In the genomic region with DNA sequence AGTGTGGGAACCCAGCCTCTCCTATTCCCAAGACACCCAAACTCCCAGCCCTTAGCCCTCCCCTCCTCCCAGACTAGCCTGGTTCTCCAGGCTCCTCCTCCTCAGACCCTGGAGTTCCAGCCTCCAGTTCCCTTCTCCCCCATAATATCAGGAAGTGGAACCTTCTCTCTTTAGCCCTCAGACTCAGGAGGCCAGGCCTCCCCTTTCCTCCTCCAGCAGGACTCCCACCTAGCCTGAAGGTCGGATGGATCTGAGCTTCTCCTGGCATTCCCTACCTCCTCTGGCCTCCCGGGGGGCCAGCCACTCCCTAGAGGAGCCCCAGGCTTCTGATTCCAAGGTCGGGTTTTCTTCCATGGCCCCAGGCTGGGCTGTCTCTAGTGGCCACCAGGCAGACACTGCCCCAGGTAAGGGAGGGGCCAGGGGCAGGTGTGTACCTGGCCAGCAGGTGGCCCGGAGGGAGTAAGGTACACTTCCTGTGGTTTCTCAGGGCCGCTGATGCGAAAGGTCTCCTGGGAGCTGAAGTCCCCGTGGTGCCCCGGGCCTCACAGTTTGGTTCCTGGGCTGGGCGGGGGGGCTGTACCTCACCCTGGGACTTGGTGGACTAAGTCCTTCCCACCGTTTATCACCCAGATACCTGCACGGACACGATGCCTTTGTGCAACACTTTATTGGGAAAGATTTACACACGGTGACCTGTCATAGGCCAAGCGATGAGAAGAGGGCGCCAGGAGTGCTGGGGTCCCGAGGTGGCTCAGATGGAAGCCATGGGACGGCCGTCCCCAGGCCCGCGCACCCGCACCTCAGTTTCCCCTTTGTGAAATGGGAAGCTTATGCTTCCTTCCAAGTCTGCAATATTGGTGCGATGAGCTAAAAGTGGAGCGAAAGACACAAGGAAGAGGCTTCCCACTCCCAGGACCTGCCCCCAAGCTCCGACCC, we compare ENCODE assay signal across 8 cellular contexts. TPM values are rescaled to one million over a fixed set of nuclear protein-coding genes. Genes with fewer than 3 reads are reported as not detected.
DNase-seq lines count a peak whose midpoint lies in the region; ATAC-seq and TF ChIP-seq lines count a peak whose summit lies in the region.

A gene with protein sequence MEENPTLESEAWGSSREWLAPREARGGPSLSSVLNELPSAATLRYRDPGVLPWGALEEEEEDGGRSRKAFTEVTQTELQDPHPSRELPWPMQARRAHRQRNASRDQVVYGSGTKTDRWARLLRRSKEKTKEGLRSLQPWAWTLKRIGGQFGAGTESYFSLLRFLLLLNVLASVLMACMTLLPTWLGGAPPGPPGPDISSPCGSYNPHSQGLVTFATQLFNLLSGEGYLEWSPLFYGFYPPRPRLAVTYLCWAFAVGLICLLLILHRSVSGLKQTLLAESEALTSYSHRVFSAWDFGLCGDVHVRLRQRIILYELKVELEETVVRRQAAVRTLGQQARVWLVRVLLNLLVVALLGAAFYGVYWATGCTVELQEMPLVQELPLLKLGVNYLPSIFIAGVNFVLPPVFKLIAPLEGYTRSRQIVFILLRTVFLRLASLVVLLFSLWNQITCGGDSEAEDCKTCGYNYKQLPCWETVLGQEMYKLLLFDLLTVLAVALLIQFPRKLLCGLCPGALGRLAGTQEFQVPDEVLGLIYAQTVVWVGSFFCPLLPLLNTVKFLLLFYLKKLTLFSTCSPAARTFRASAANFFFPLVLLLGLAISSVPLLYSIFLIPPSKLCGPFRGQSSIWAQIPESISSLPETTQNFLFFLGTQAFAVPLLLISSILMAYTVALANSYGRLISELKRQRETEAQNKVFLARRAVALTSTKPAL (minus strand): TSS at position 397 of the 936 bp plus-strand sequence. CDS start 43 bp downstream, at position 354.

- TF ChIP-seq POLR2A in gastroesophageal sphincter (IDR thresholded peaks at IDR 0.05): no peak

- H3K9me3 ChIP-seq in duodenal mucosa (ENCODE audit: control insufficient read depth in 1 of 2, low read length in 2 of 2): no peaks in the 10 kb centered on the region
- no peaks in the 10 kb centered on the region for H3K9me3 ChIP-seq in muscle layer of duodenum (ENCODE audit: control insufficient read depth in 1 of 2, low read length in 2 of 2)
- H3K9me3 ChIP-seq in gastroesophageal sphincter: no peaks in the 10 kb centered on the region

- H3K27ac ChIP-seq in duodenal mucosa (ENCODE audit: low read depth, low read length): peak within 1 kb of the TSS; percentile 85
- peak within 1 kb of the TSS; percentile 69 for H3K27ac ChIP-seq in muscle layer of duodenum (ENCODE audit: low read length)
- peak within 1 kb of the TSS in 2 of 4 donors; percentile 27 to 40 for H3K27ac ChIP-seq in gastroesophageal sphincter

- H3K27me3 ChIP-seq in duodenal mucosa (ENCODE audit: control insufficient read depth in 1 of 2, insufficient read depth in 2 of 2, low read length in 2 of 2): no peaks in the 10 kb centered on the region
- no peaks in the 10 kb centered on the region for H3K27me3 ChIP-seq in muscle layer of duodenum (ENCODE audit: low read depth, low read length)
- peaks cover 35% of the 10 kb centered on the region for H3K27me3 ChIP-seq in gastroesophageal sphincter

- 43 to 59% methylated on average over 4 to 6 of the region's 24 CpGs for WGBS in gastroesophageal sphincter (ENCODE audit: low coverage in 1 of 2), 2 donors

- DNase-seq in EH (ENCODE audit: low read depth) (peak; percentile 48), NCI-H2081 (lab: John Stamatoyannopoulos, UW) (peak; percentile 79 to 84), NCI-H2227 (lab: John Stamatoyannopoulos, UW; ENCODE audit: unreplicated experiment) (no peak)

- H3K4me1 ChIP-seq in duodenal mucosa (ENCODE audit: control insufficient read depth in 1 of 2, insufficient read depth in 2 of 2, low read length in 2 of 2) (peaks cover 7 to 9% of the 10 kb centered on the region in 2 donors), muscle layer of duodenum (ENCODE audit: control insufficient read depth in 1 of 2, insufficient read depth in 2 of 2, low read length in 2 of 2) (peaks cover 0 to 7% of the 10 kb centered on the region in 2 donors), gastroesophageal sphincter (peaks cover 0 to 11% (median 0%) of the 10 kb centered on the region in 3 donors)

- no peak for TF ChIP-seq CTCF in gastroesophageal sphincter (IDR thresholded peaks at IDR 0.05)

- peak within 1 kb of the TSS; percentile 88 to 96 for H3K9ac ChIP-seq in duodenal mucosa (ENCODE audit: low read depth in 1 of 2, low read length in 2 of 2)

- H3K4me3 ChIP-seq in duodenal mucosa (ENCODE audit: low read depth in 1 of 2, low read length in 2 of 2): peak within 1 kb of the TSS; percentile 77 to 81
- H3K4me3 ChIP-seq in muscle layer of duodenum (ENCODE audit: low read depth in 1 of 2, low read length in 2 of 2): peak within 1 kb of the TSS in 1 of 2 donors; percentile 62
- H3K4me3 ChIP-seq in gastroesophageal sphincter: peak within 1 kb of the TSS in 1 of 2 donors; percentile 16

- ATAC-seq in GM19035 (IDR thresholded peaks at IDR 0.05; ENCODE audit: unreplicated experiment): no peak
- ATAC-seq in gastroesophageal sphincter: no peak
- ATAC-seq in HG03521 (IDR thresholded peaks at IDR 0.05; ENCODE audit: unreplicated experiment): no peak

- H3K36me3 ChIP-seq in duodenal mucosa (ENCODE audit: control insufficient read depth in 1 of 2, insufficient read depth in 2 of 2, low read length in 2 of 2): peaks cover 0 to 12% of the 10 kb centered on the region in 2 donors
- H3K36me3 ChIP-seq in muscle layer of duodenum (ENCODE audit: control insufficient read depth in 1 of 2, insufficient read depth in 2 of 2, low read length in 2 of 2): no peaks in the 10 kb centered on the region
- peaks cover 0 to 9% of the 10 kb centered on the region in 2 donors for H3K36me3 ChIP-seq in gastroesophageal sphincter

- no peak for TF ChIP-seq EP300 in gastroesophageal sphincter (IDR thresholded peaks at IDR 0.05)

RNA-seq across cellular contexts. Expression of the gene that starts here (rescaled TPM):
- total RNA-seq in gastroesophageal sphincter: 1 to 10 TPM in 1 of 4 donors, under 1 TPM in 2, not detected in 1; 0.16 to 3.1 (median 0.31) TPM
